26 cellular contexts compared by ENCODE assay signal in the genomic region with DNA sequence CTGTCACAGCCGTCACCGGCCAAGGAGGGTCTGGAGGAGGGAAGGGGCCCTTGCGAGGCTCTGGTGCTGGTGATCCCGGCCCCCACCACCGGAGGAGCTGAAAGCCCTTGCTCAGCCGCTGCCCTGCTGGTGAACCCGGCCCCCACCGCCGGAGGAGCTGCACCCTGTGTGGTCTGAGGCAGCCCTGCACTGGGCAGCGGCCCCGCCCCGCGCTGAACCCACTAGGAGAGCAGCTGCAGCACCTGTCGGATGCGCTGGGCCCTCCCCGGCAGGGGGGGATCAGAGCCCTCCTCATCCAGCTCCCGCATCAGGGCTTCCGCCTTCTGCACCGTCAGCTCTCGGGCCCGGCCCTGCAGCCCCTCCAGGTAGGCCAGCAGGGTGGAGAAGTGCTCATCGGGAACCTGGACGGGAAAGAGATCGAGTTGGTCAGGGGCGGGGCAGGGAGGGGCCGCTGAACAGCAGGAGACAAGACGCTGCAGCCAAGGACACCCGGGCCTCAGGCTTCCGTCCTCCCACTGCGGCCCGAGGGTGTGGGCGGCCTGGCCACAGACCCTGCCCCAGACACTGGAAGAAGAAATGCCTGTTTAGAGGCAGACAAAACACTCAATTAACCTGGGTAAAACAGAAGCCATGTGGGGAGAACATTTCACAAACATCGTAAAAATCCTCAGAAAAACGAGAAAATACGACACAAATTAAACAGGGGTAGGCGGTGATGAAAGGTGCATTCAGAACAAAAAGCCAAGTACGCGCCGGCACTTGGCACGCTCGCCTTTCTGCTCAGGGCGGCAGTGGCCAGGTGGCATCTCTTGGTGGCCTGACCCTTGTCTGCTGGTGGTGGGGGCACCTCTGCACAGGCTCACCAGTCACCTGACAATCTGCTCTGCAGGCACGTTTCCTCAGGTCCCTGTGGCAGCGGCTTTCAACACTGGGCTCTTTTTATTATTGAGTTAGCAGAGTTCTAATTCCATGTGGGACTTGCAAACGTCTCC. TPM values are rescaled to one million over a fixed set of nuclear protein-coding genes. Genes with fewer than 3 reads are reported as not detected.
DNase-seq lines count a peak whose midpoint lies in the region; TF ChIP-seq lines count a peak whose summit lies in the region.
"Had no signal": no experiment of that assay in that cellular context is flagged by ENCODE, and none has a peak within 500 bp of the region (broad histone marks: within the 10 kb centered on the region; RNA-seq: fewer than 3 reads in every experiment).

No MANE protein-coding gene starts in this region.

- H3K27ac Mint-ChIP-seq in activated T-cell treated with anti-CD3 and anti-CD28 coated beads, Interleukin-2, amount 50 U/mL, for 24 hours, result no peak overlapping the region
- H3K27ac Mint-ChIP-seq: activated naive CD4-positive, alpha-beta T cell treated with anti-CD3 and anti-CD28 coated beads, Interleukin-2, amount 10 ng/mL, durations not matched to agents 7 days and 5 days; CD14-positive monocyte had no signal

- DNase-seq in DMS 273 (lab: John Stamatoyannopoulos, UW; ENCODE audit: unreplicated experiment), result peak; percentile 58
- DNase-seq in DMS 273 treated with DMSO at 0.1 percent for 48 hours (lab: John Stamatoyannopoulos, UW), result no peak
- peak; percentile 87 to 89 for DNase-seq in SJCRH30
- DNase-seq in islet precursor cell, result peak; percentile 82
- peak; percentile 60 for DNase-seq in transverse colon
- no peak for DNase-seq in activated T-cell treated with anti-CD3 and anti-CD28 coated beads, Interleukin-2, amount 50 U/mL, for 24 hours
- DNase-seq in activated CD8-positive, alpha-beta memory T cell treated with anti-CD3 and anti-CD28 coated beads, Interleukin-2, amount 50 U/mL, for 48 hours, result no peak
- no peak for DNase-seq in NCI-H1436 treated with DMSO at 0.1 percent for 48 hours (lab: John Stamatoyannopoulos, UW)
- DNase-seq: activated CD4-positive, alpha-beta T cell treated with anti-CD3 and anti-CD28 coated beads for 4 hours; activated naive CD4-positive, alpha-beta T cell treated with anti-CD3 and anti-CD28 coated beads, Interleukin-2, amount 10 ng/mL, durations not matched to agents 7 days and 5 days; cortex of kidney; DND-41; foreskin fibroblast; left ventricle myocardium inferior; NCI-H1930; NCI-H526; PC-9; SK-N-SH; T1000; testis had no signal

- H3K9me3 ChIP-seq in SJCRH30 (replicated peaks) (no peaks in the 10 kb centered on the region), transverse colon (no peaks in the 10 kb centered on the region)
- H3K9me3 ChIP-seq: left ventricle myocardium inferior, pancreas, SK-N-SH, testis had no signal

- peaks cover 5% of the 10 kb centered on the region for H3K4me1 Mint-ChIP-seq in activated T-cell treated with anti-CD3 and anti-CD28 coated beads, Interleukin-2, amount 50 U/mL, for 24 hours (ENCODE audit: low read depth)
- H3K4me1 Mint-ChIP-seq: activated naive CD4-positive, alpha-beta T cell treated with anti-CD3 and anti-CD28 coated beads, Interleukin-2, amount 10 ng/mL, durations not matched to agents 7 days and 5 days had no signal

- H3K36me3 ChIP-seq in SJCRH30 (no peaks in the 10 kb centered on the region), transverse colon (no peaks in the 10 kb centered on the region)

- in situ Hi-C loops in transverse colon (cut with MboI; ENCODE audit: low pct_ligation_motif_present in 1 of 4, low pct_unique_long_range_greater_than_20kb in 1 of 4, low sequenced_read_pairs in 3 of 4), result loop anchor here (10.0 to 25.0 kb wide), 4 partner anchors 67 to 167 kb away; a partner anchor contains a TSS

- TF ChIP-seq EP300 in transverse colon (IDR thresholded peaks at IDR 0.05; ENCODE audit: low read depth), result no peak

- no peak for TF ChIP-seq CTCF in transverse colon (IDR thresholded peaks at IDR 0.05)

- no peaks in the 10 kb centered on the region for H3K27me3 Mint-ChIP-seq in activated T-cell treated with anti-CD3 and anti-CD28 coated beads, Interleukin-2, amount 50 U/mL, for 24 hours

- H3K27me3 ChIP-seq in SJCRH30, result no peaks in the 10 kb centered on the region
- no peaks in the 10 kb centered on the region for H3K27me3 ChIP-seq in transverse colon
- H3K27me3 ChIP-seq: pancreas, testis had no signal

- no peak for TF ChIP-seq POLR2A in transverse colon (IDR thresholded peaks at IDR 0.05)

- 75 to 83% methylated on average over 1 to 34 of the region's 45 CpGs for WGBS in transverse colon (ENCODE audit: low coverage in 1 of 2), 2 donors

- H3K27ac ChIP-seq in SJCRH30 (peak overlapping the region; percentile 45; the same call in 1 of the 2 replicates), transverse colon (peak overlapping the region in 2 of 4 donors; percentile 10 to 12)
- H3K27ac ChIP-seq: 22Rv1, left ventricle myocardium inferior, pancreas, PC-9, skin epidermis, testis had no signal

- H3K36me3 Mint-ChIP-seq in activated T-cell treated with anti-CD3 and anti-CD28 coated beads, Interleukin-2, amount 50 U/mL, for 24 hours (ENCODE audit: low read depth), result peaks cover 21% of the 10 kb centered on the region
- H3K36me3 Mint-ChIP-seq: activated naive CD4-positive, alpha-beta T cell treated with anti-CD3 and anti-CD28 coated beads, Interleukin-2, amount 10 ng/mL, durations not matched to agents 7 days and 5 days had no signal

- no peak overlapping the region for H3K4me3 Mint-ChIP-seq in activated T-cell treated with anti-CD3 and anti-CD28 coated beads, Interleukin-2, amount 50 U/mL, for 24 hours
- H3K4me3 Mint-ChIP-seq: activated naive CD4-positive, alpha-beta T cell treated with anti-CD3 and anti-CD28 coated beads, Interleukin-2, amount 10 ng/mL, durations not matched to agents 7 days and 5 days; CD14-positive monocyte had no signal

- H3K4me3 ChIP-seq in SJCRH30 (peak overlapping the region; percentile 50), transverse colon (no peak overlapping the region)
- H3K4me3 ChIP-seq: left ventricle myocardium inferior, pancreas, PC-9, skin epidermis, testis had no signal

- peaks cover 14% of the 10 kb centered on the region; the same call in 1 of the 2 replicates for H3K4me1 ChIP-seq in SJCRH30
- H3K4me1 ChIP-seq in transverse colon, result peaks cover 0 to 22% (median 7%) of the 10 kb centered on the region in 4 donors
- H3K4me1 ChIP-seq: pancreas had no signal

- no peaks in the 10 kb centered on the region for H3K9me3 Mint-ChIP-seq in activated T-cell treated with anti-CD3 and anti-CD28 coated beads, Interleukin-2, amount 50 U/mL, for 24 hours
- H3K9me3 Mint-ChIP-seq: activated naive CD4-positive, alpha-beta T cell treated with anti-CD3 and anti-CD28 coated beads, Interleukin-2, amount 10 ng/mL, durations not matched to agents 7 days and 5 days had no signal

- intact Hi-C loops in transverse colon (cut with DNase I; ENCODE audit: low total_unique reads), result loop anchor here (10.0 kb wide), 1 partner anchor 167 kb away; a partner anchor contains a TSS

RNA-seq across cellular contexts. Expression of a gene that starts 14.7 kb away (rescaled TPM):
- not detected in 2 replicates for total RNA-seq in SJCRH30 (2014; rRNA removed; shearing (Covaris generic))
- under 1 TPM in 2 of 4 donors, not detected in 2; 0.41 to 0.95 TPM for total RNA-seq in transverse colon
- total RNA-seq: HT1080, left ventricle myocardium inferior, MCF 10A, PC-9 had no signal

RNA-seq across cellular contexts. Expression of a gene that starts 22.4 kb away (rescaled TPM):
- total RNA-seq in SJCRH30 (2014; rRNA removed; shearing (Covaris generic)), result 6.4 and 8.6 TPM in 2 replicates
- 10 to 100 TPM in 3 of 4 donors, 1 to 10 TPM in 1; 8.6 to 30.2 (median 16.9) TPM for total RNA-seq in transverse colon

RNA-seq across cellular contexts. Expression of a gene that starts 43.2 kb away (rescaled TPM):
- 0.04 TPM in 1 of 2 replicates, not detected in the other for total RNA-seq in SJCRH30 (2014; rRNA removed; shearing (Covaris generic))
- total RNA-seq in transverse colon, result 100 to 1,000 TPM in 3 of 4 donors, 10 to 100 TPM in 1; 84.9 to 360 (median 169) TPM

RNA-seq across cellular contexts. Expression of a gene that starts 46.6 kb away (rescaled TPM):
- 0.93 and 2.1 TPM in 2 replicates for total RNA-seq in SJCRH30 (2014; rRNA removed; shearing (Covaris generic))
- 10 to 100 TPM in 1 of 4 donors, 1 to 10 TPM in 1, not detected in 2; 9.2 to 14.5 TPM for total RNA-seq in transverse colon
- total RNA-seq: MCF 10A had no signal

Comparison
In these comparisons a context has a peak if more than half of its experiments do, and no peak if none do; other contexts are left out.
1. DNase-seq: peak in DMS 273 (single experiment), SJCRH30 (2 of 2), islet precursor cell (single experiment) and transverse colon (single experiment); none in DMS 273 treated with DMSO at 0.1 percent for 48 hours (single experiment), activated T-cell treated with anti-CD3 and anti-CD28 coated beads, Interleukin-2, amount 50 U/mL, for 24 hours (single experiment), activated CD8-positive, alpha-beta memory T cell treated with anti-CD3 and anti-CD28 coated beads, Interleukin-2, amount 50 U/mL, for 48 hours (single experiment) and NCI-H1436 treated with DMSO at 0.1 percent for 48 hours (single experiment).
2. RNA of a gene that starts 43.2 kb away (total RNA-seq): 84.9 to 360 TPM in transverse colon; 0.04 TPM in SJCRH30; every median in the first group is over 10 times any median in the second.